Comparison of ENCODE assay signal across 10 cellular contexts in genomic region chr15:60469893-60470641, GRCh38. TPM values are rescaled to one million over a fixed set of nuclear protein-coding genes. Genes with fewer than 3 reads are reported as not detected.
DNase-seq lines count a peak whose midpoint lies in the region; ATAC-seq, FAIRE-seq and TF ChIP-seq lines count a peak whose summit lies in the region.
"Had no signal": no experiment of that assay in that cellular context is flagged by ENCODE, and none has a peak within 500 bp of the region (broad histone marks: within the 10 kb centered on the region; RNA-seq: fewer than 3 reads in every experiment).

No MANE protein-coding gene starts in this region.

- DNase-seq in GM18507 (ENCODE audit: extremely low spot score, insufficient read length, low read depth) (no peak), PC-3 (peak; percentile 26), endothelial cell of umbilical vein (ENCODE audit: low read depth, low spot score) (peak; percentile 56), renal cortical epithelial cell (ENCODE audit: low read depth) (peak; percentile 89), RPMI8226 (no peak), NCI-H1105 (lab: John Stamatoyannopoulos, UW) (no peak), NCI-H187 (lab: John Stamatoyannopoulos, UW) (no peak)
- DNase-seq: activated T-cell treated with anti-CD3 and anti-CD28 coated beads for 4 hours had no signal

- H3K4me1 ChIP-seq in PC-3 (ENCODE audit: insufficient read depth, low read length) (peaks cover 9% of the 10 kb centered on the region), endothelial cell of umbilical vein (ENCODE audit: control insufficient read depth, extremely low read depth, insufficient read depth, low read length) (peaks cover 16% of the 10 kb centered on the region)
- H3K4me1 ChIP-seq: ascending aorta had no signal

- H3K9ac ChIP-seq in PC-3 (ENCODE audit: low read length) (no peak overlapping the region), endothelial cell of umbilical vein (replicated peaks; ENCODE audit: extremely low read depth, insufficient read depth, low read length) (no peak overlapping the region)

- dilution Hi-C loops in endothelial cell of umbilical vein (cut with MboI; ENCODE audit: extremely low pct_ligation_motif_present, low sequenced_read_pairs) = no loop called here

- H3K4me2 ChIP-seq in PC-3 (ENCODE audit: low read length) = no peak overlapping the region
- peak overlapping the region; percentile 65 for H3K4me2 ChIP-seq in endothelial cell of umbilical vein (ENCODE audit: insufficient read depth, low read length)

- H3K36me3 ChIP-seq in PC-3 (ENCODE audit: low read depth, low read length) = peaks cover 13% of the 10 kb centered on the region
- H3K36me3 ChIP-seq in endothelial cell of umbilical vein (ENCODE audit: control insufficient read depth in 2 of 2, extremely low read depth in 1 of 2, insufficient read depth in 2 of 2, low read length in 2 of 2) = peaks cover 4 to 6% of the 10 kb centered on the region in 2 experiments

- peak overlapping the region; percentile 30 for H3K27ac ChIP-seq in PC-3 (ENCODE audit: low read length)
- peak overlapping the region; percentile 52 for H3K27ac ChIP-seq in endothelial cell of umbilical vein (ENCODE audit: insufficient read depth, low read depth, low read length)
- H3K27ac ChIP-seq: ascending aorta had no signal

- intact Hi-C loops in PC-3 (cut with micrococcal nuclease) (no loop called here), endothelial cell of umbilical vein (cut with micrococcal nuclease) (no loop called here)

- no peak for TF ChIP-seq CTCF in PC-3 (conservative IDR thresholded peaks at IDR 0.05; ENCODE audit: low read depth, low read length)
- no peak for TF ChIP-seq CTCF in endothelial cell of umbilical vein (IDR thresholded peaks at IDR 0.05; ENCODE audit: extremely low read depth in 1 of 2, insufficient read depth in 1 of 2, low read depth in 1 of 2, low read length in 2 of 2)

- H3K9me1 ChIP-seq in endothelial cell of umbilical vein (replicated peaks; ENCODE audit: control insufficient read depth, extremely low read depth, insufficient read depth, low read length) = no peaks in the 10 kb centered on the region

- no peaks in the 10 kb centered on the region for H3F3A ChIP-seq in PC-3 (ENCODE audit: low read length, unreplicated experiment)

- H4K20me1 ChIP-seq in PC-3 (ENCODE audit: low read length) = no peaks in the 10 kb centered on the region
- H4K20me1 ChIP-seq in endothelial cell of umbilical vein (replicated peaks; ENCODE audit: control insufficient read depth, extremely low read depth, insufficient read depth, low read length) = no peaks in the 10 kb centered on the region

- BruUV-seq in PC-3 (replicated peaks; lab: Mats Ljungman, UMichigan) = no TSS peak
- no TSS peak for BruUV-seq in endothelial cell of umbilical vein (replicated peaks; lab: Mats Ljungman, UMichigan)

- no peak for TF ChIP-seq POLR2A in endothelial cell of umbilical vein (IDR thresholded peaks at IDR 0.05; ENCODE audit: low read depth, low read length)

- H3K9me3 ChIP-seq in PC-3 (ENCODE audit: low read length) (no peaks in the 10 kb centered on the region), endothelial cell of umbilical vein (replicated peaks; ENCODE audit: control insufficient read depth, insufficient read depth, low read length) (no peaks in the 10 kb centered on the region)
- H3K9me3 ChIP-seq: ascending aorta had no signal

- CTCF ChIA-PET in PC-3 (lab: Charles Lee) (no interaction called here), endothelial cell of umbilical vein (lab: Charles Lee) (no interaction called here)

- H3K27me3 ChIP-seq in PC-3 (ENCODE audit: low read length) (no peaks in the 10 kb centered on the region), endothelial cell of umbilical vein (ENCODE audit: control insufficient read depth in 2 of 2, insufficient read depth in 2 of 2, low read length in 2 of 2) (no peaks in the 10 kb centered on the region)
- H3K27me3 ChIP-seq: ascending aorta had no signal

- ATAC-seq in PC-3 = peak; percentile 57

- POLR2A ChIA-PET in PC-3 (lab: Charles Lee; ENCODE audit: unreplicated experiment) (no interaction called here), endothelial cell of umbilical vein (lab: Charles Lee) (no interaction called here)

- H3K4me3 ChIP-seq in PC-3 (ENCODE audit: low read length) (no peak overlapping the region), endothelial cell of umbilical vein (replicated peaks in 1 of 3; ENCODE audit: insufficient read depth in 1 of 3, low read depth in 1 of 3, low read length in 3 of 3) (no peak overlapping the region)
- H3K4me3 ChIP-seq: ascending aorta had no signal

- H2AFZ ChIP-seq in PC-3 (ENCODE audit: low read length) (no peak overlapping the region), endothelial cell of umbilical vein (ENCODE audit: low read depth, low read length) (peak overlapping the region; percentile 77)

- FAIRE-seq in GM18507 (lab: Jason Lieb, UNC) = peak; percentile 42
- no peak for FAIRE-seq in endothelial cell of umbilical vein (lab: Jason Lieb, UNC)
- FAIRE-seq: GM12892 had no signal

- no peaks in the 10 kb centered on the region for H3K9me2 ChIP-seq in PC-3 (replicated peaks; ENCODE audit: low read length)

- H3K79me2 ChIP-seq in PC-3 (ENCODE audit: low read length) (peaks cover 13% of the 10 kb centered on the region; the same call in 1 of the 2 replicates), endothelial cell of umbilical vein (ENCODE audit: control insufficient read depth, insufficient read depth, low read length) (peaks cover 38% of the 10 kb centered on the region)

TF ChIP-seq in endothelial cell of umbilical vein, 7 proteins besides CTCF, POLR2A, EP300 and RAD21:
- TF ChIP-seq POLR2AphosphoS5 (IDR thresholded peaks at IDR 0.05; ENCODE audit: insufficient read depth, low read depth, low read length) (no peak), MYC (IDR thresholded peaks at IDR 0.05; ENCODE audit: low read depth, low read length) (no peak), GATA2 (IDR thresholded peaks at IDR 0.05; ENCODE audit: insufficient read depth, insufficient read length, low read depth, low read length) (no peak), EZH2 (IDR thresholded peaks at IDR 0.05; ENCODE audit: borderline replicate concordance, low read depth, low read length, severe bottlenecking) (no peak), MAX (IDR thresholded peaks at IDR 0.05; ENCODE audit: insufficient read depth, insufficient read length) (no peak), JUN (IDR thresholded peaks at IDR 0.05; ENCODE audit: borderline replicate concordance, insufficient read depth, insufficient read length, low read depth) (no peak), FOS (IDR thresholded peaks at IDR 0.05; ENCODE audit: borderline replicate concordance, insufficient read depth, low read length) (peak; percentile 49)

RNA-seq across cellular contexts. Expression of gene ICE2, which starts 8.9 kb away (rescaled TPM):
- 14.8 and 23.7 TPM in 2 replicates for total RNA-seq in PC-3 (2014; rRNA removed)
- total RNA-seq in endothelial cell of umbilical vein = 50.9 and 57.0 TPM in 2 replicates
- 21.8 and 22.1 TPM in 2 replicates for polyA plus RNA-seq in endothelial cell of umbilical vein
- polyA plus RNA-seq in endothelial cell of umbilical vein (2011; cell fraction: cytosol; rRNA removed) = 20.2 and 21.9 TPM in 2 replicates
- polyA plus RNA-seq in endothelial cell of umbilical vein (2011; cell fraction: nucleus; rRNA removed) = 43.4 and 43.7 TPM in 2 replicates
- polyA plus RNA-seq in endothelial cell of umbilical vein (2012) = 24.5 and 43.3 TPM in 2 replicates
- polyA minus RNA-seq in endothelial cell of umbilical vein = 36.5 and 40.6 TPM in 2 replicates
- polyA minus RNA-seq in endothelial cell of umbilical vein (2011; cell fraction: cytosol; rRNA and poly(A)+ RNA removed) = 32.6 TPM
- 58.6 and 71.2 TPM in 2 replicates for polyA minus RNA-seq in endothelial cell of umbilical vein (2011; cell fraction: nucleus; rRNA and poly(A)+ RNA removed)
- 15.5 and 52.8 TPM in 2 replicates for total RNA-seq in renal cortical epithelial cell

Comparison
In these comparisons a context has a peak if more than half of its experiments do, and no peak if none do; other contexts are left out.
1. DNase-seq: peak in PC-3 (single experiment), endothelial cell of umbilical vein (single experiment) and renal cortical epithelial cell (single experiment); none in GM18507 (single experiment), RPMI8226 (single experiment), NCI-H1105 (single experiment) and NCI-H187 (0 of 2).